13 cellular contexts compared by ENCODE assay signal in genomic region chr13:111337741-111338140, GRCh38. TPM values are rescaled to one million over a fixed set of nuclear protein-coding genes. Genes with fewer than 3 reads are reported as not detected.
"Had no signal": no experiment of that assay in that cellular context is flagged by ENCODE, and none has a peak within 500 bp of the region (broad histone marks: within the 10 kb centered on the region; RNA-seq: fewer than 3 reads in every experiment).

No MANE protein-coding gene starts in this region.

- ATAC-seq: activated T-cell treated with anti-CD3 and anti-CD28 coated beads, Interleukin-2, amount 50 U/mL, for 72 hours; left lung; sciatic nerve; stimulated activated naive CD8-positive, alpha-beta T cell treated with anti-CD3 and anti-CD28 coated beads, Interleukin-15, Interleukin-2, amounts not matched to agents 100 U/mL and 50 U/mL, for 24 hours had no signal

- H3K36me3 ChIP-seq: left lung had no signal

- H3K9me3 ChIP-seq: testis had no signal

- H3K27ac ChIP-seq: foreskin keratinocyte, left lung, testis had no signal

- H3K4me1 ChIP-seq: foreskin keratinocyte, left lung, testis had no signal

- DNase-seq: activated CD4-positive, alpha-beta T cell treated with anti-CD3 and anti-CD28 coated beads, Interleukin-2, amount 50 U/mL, for 1 hour; activated CD4-positive, CD25-positive, alpha-beta regulatory T cell; activated naive CD4-positive, alpha-beta T cell; activated T-cell treated with anti-CD3 and anti-CD28 coated beads, Interleukin-2, amount 50 U/mL, for 72 hours; erythroblast; left lung; stimulated activated CD4-positive, alpha-beta T cell treated with anti-CD3 and anti-CD28 coated beads, Interleukin-2, amount 100 ng/mL, for 48 hours; stimulated activated naive CD8-positive, alpha-beta T cell treated with anti-CD3 and anti-CD28 coated beads, Interleukin-15, Interleukin-2, amounts not matched to agents 100 U/mL and 50 U/mL, for 24 hours; T-helper 2 cell; testis had no signal

- H3K27me3 ChIP-seq: foreskin keratinocyte, left lung, testis had no signal

- H3K4me3 ChIP-seq: left lung, testis had no signal

RNA-seq across cellular contexts. Expression of gene TEX29, which starts 17.3 kb away (rescaled TPM):
- total RNA-seq: foreskin keratinocyte, pulmonary artery endothelial cell had no signal
